ENCODE assay signal across 1 cellular context in genomic region chr1:67430358-67431155, GRCh38.
TF ChIP-seq lines count a peak whose summit lies in the region.

Gene SERBP1 (minus strand): TSS chr1:67430402. CDS start chr1:67430300, 102 bp downstream.

TF ChIP-seq in K562, 482 proteins besides CTCF, POLR2A, EP300 and RAD21 (continued from another document and continues in another):
- peak; percentile 67 for TF ChIP-seq NR2C1 (IDR thresholded peaks at IDR 0.05)
- peak; percentile 78 for TF ChIP-seq NR2C1 (tag; IDR thresholded peaks at IDR 0.05)
- peak; percentile 22 for TF ChIP-seq CCNT2 (IDR thresholded peaks at IDR 0.05; ENCODE audit: borderline replicate concordance, extremely low read depth, insufficient read length, low read depth, low read length)
- no peak for TF ChIP-seq ZNF140 (CRISPR knock-in tag; IDR thresholded peaks at IDR 0.05)
- no peak for TF ChIP-seq ZNF583 (CRISPR knock-in tag; IDR thresholded peaks at IDR 0.05)
- 0 out of 2 replicates have a peak, but pooled peaks have one; percentile 24 for TF ChIP-seq ZNF830 (CRISPR knock-in tag; IDR thresholded peaks at IDR 0.05)
- TF ChIP-seq ZNF408 (CRISPR knock-in tag; IDR thresholded peaks at IDR 0.05; ENCODE audit: low read depth), result no peak
- no peak for TF ChIP-seq CREBBP (IDR thresholded peaks at IDR 0.05; ENCODE audit: low read depth, low read length)
- 0 out of 2 replicates have a peak, but pooled peaks have one; percentile 8 for TF ChIP-seq PKNOX1 (IDR thresholded peaks at IDR 0.05)
- peak; percentile 64 for TF ChIP-seq PHF20 (IDR thresholded peaks at IDR 0.05; ENCODE audit: partially characterized antibody)
- peak in 1 of 2 experiments; percentile 74; a peak in 2 of 4 replicates for TF ChIP-seq SIN3A (IDR thresholded peaks at IDR 0.05; ENCODE audit: borderline replicate concordance in 2 of 2, control insufficient read depth in 1 of 2, low read depth in 2 of 2, low read length in 2 of 2)
- peak; percentile 64 for TF ChIP-seq SMAD1 (IDR thresholded peaks at IDR 0.05; ENCODE audit: low read depth, low read length, partially characterized antibody)
- no peak for TF ChIP-seq ZNF133 (CRISPR knock-in tag; IDR thresholded peaks at IDR 0.05)
- TF ChIP-seq TBL1XR1 (IDR thresholded peaks at IDR 0.05; ENCODE audit: low read length in 2 of 2), result peak in 1 of 2 experiments; percentile 7; a peak in 1 of 4 replicates
- TF ChIP-seq BHLHE40 (IDR thresholded peaks at IDR 0.05; ENCODE audit: low read length), result peak; percentile 77
- TF ChIP-seq PTBP1 (IDR thresholded peaks at IDR 0.05; ENCODE audit: low read depth, low read length), result no peak
- no peak for TF ChIP-seq XRCC4 (IDR thresholded peaks at IDR 0.05; ENCODE audit: extremely low read depth, insufficient read depth, insufficient read length)
- TF ChIP-seq ZNF639 (CRISPR knock-in tag; conservative IDR thresholded peaks at IDR 0.05 in 1 of 2, IDR thresholded peaks at IDR 0.05 in 1 of 2), result peak in 1 of 2 experiments; percentile 53; a peak in 1 of 4 replicates
- TF ChIP-seq THRAP3 (IDR thresholded peaks at IDR 0.05; ENCODE audit: borderline replicate concordance), result no peak; the same call in 1 of the 2 replicates
- TF ChIP-seq GABPB1 (CRISPR knock-in tag; IDR thresholded peaks at IDR 0.05), result peak; percentile 92
- TF ChIP-seq PHF8 (IDR thresholded peaks at IDR 0.05; ENCODE audit: borderline replicate concordance, low read length), result peak; percentile 91
- no peak for TF ChIP-seq CREB5 (CRISPR knock-in tag; IDR thresholded peaks at IDR 0.05)
- TF ChIP-seq HDAC8 (tag; IDR thresholded peaks at IDR 0.05), result peak; percentile 73; the same call in 1 of the 2 replicates
- no peak for TF ChIP-seq ZNF436 (CRISPR knock-in tag; IDR thresholded peaks at IDR 0.05)
- peak; percentile 91 for TF ChIP-seq L3MBTL2 (IDR thresholded peaks at IDR 0.05)
- TF ChIP-seq ZNF224 (CRISPR knock-in tag; IDR thresholded peaks at IDR 0.05), result 0 out of 2 replicates have a peak, but pooled peaks have one; percentile 66
- no peak for TF ChIP-seq CEBPB (tag; IDR thresholded peaks at IDR 0.05)
- TF ChIP-seq FOXK2 (conservative IDR thresholded peaks at IDR 0.05 in 1 of 2, IDR thresholded peaks at IDR 0.05 in 1 of 2; ENCODE audit: low read depth in 2 of 2), result peak in 1 of 2 experiments; percentile 55; a peak in 2 of 4 replicates
- peak; percentile 91 for TF ChIP-seq CHD2 (IDR thresholded peaks at IDR 0.05; ENCODE audit: low read depth, low read length)
- peak; percentile 43; the same call in 1 of the 2 replicates for TF ChIP-seq ZBED1 (IDR thresholded peaks at IDR 0.05)
- no peak for TF ChIP-seq SMAD3 (CRISPR knock-in tag; conservative IDR thresholded peaks at IDR 0.05)
- peak; percentile 28; the same call in 1 of the 2 replicates for TF ChIP-seq MBD2 (IDR thresholded peaks at IDR 0.05; ENCODE audit: borderline replicate concordance, low read depth)
- TF ChIP-seq FOXA1 (IDR thresholded peaks at IDR 0.05; ENCODE audit: borderline replicate concordance), result no peak
- TF ChIP-seq GABPB2 (CRISPR knock-in tag; conservative IDR thresholded peaks at IDR 0.05), result no peak
- TF ChIP-seq PHB2 (IDR thresholded peaks at IDR 0.05; ENCODE audit: low read depth), result no peak
- peak; percentile 84 for TF ChIP-seq SUPT5H (IDR thresholded peaks at IDR 0.05)
- peak; percentile 76; the same call in 1 of the 2 replicates for TF ChIP-seq ZNF175 (CRISPR knock-in tag; IDR thresholded peaks at IDR 0.05; ENCODE audit: low read depth)
- TF ChIP-seq HMGN3 (IDR thresholded peaks at IDR 0.05; ENCODE audit: borderline replicate concordance, extremely low read depth, insufficient read length, low read depth, low read length), result peak; percentile 11
- peak; percentile 83 for TF ChIP-seq TAF1 (IDR thresholded peaks at IDR 0.05; ENCODE audit: control insufficient read depth, extremely low read depth, insufficient read depth, low read length, severe bottlenecking)
- peak; percentile 61 for TF ChIP-seq NFIC (IDR thresholded peaks at IDR 0.05)
- peak; percentile 9; the same call in 1 of the 2 replicates for TF ChIP-seq RAD51 (IDR thresholded peaks at IDR 0.05; ENCODE audit: borderline replicate concordance, low read depth)
- TF ChIP-seq ILK (tag; IDR thresholded peaks at IDR 0.05; ENCODE audit: borderline replicate concordance, low read depth), result no peak
- TF ChIP-seq ZC3H4 (CRISPR knock-in tag; IDR thresholded peaks at IDR 0.05; ENCODE audit: borderline replicate concordance), result no peak; the same call in 1 of the 2 replicates
- no peak for TF ChIP-seq MCM3 (IDR thresholded peaks at IDR 0.05)
- no peak for TF ChIP-seq PTTG1 (tag; IDR thresholded peaks at IDR 0.05; ENCODE audit: low read depth)
- TF ChIP-seq MEF2D (tag; conservative IDR thresholded peaks at IDR 0.05; ENCODE audit: low read depth), result no peak
- TF ChIP-seq ZNF143 (CRISPR knock-in tag; IDR thresholded peaks at IDR 0.05), result peak; percentile 94
- TF ChIP-seq BRD4 (IDR thresholded peaks at IDR 0.05), result no peak; the same call in 1 of the 2 replicates
- no peak for TF ChIP-seq GTF3C2 (IDR thresholded peaks at IDR 0.05; ENCODE audit: borderline replicate concordance, extremely low read depth, insufficient read length)
- no peak for TF ChIP-seq ATF4 (CRISPR knock-in tag; IDR thresholded peaks at IDR 0.05)
- peak; percentile 84 for TF ChIP-seq BRD9 (IDR thresholded peaks at IDR 0.05; ENCODE audit: low read depth, partially characterized antibody)
- no peak for TF ChIP-seq ZNF280B (CRISPR knock-in tag; IDR thresholded peaks at IDR 0.05)
- peak; percentile 80 for TF ChIP-seq POLR2B (IDR thresholded peaks at IDR 0.05; ENCODE audit: low read depth, partially characterized antibody)
- TF ChIP-seq NCOA6 (IDR thresholded peaks at IDR 0.05), result no peak
- peak; percentile 80 for TF ChIP-seq ZNF592 (IDR thresholded peaks at IDR 0.05)
- TF ChIP-seq TAF9B (IDR thresholded peaks at IDR 0.05; ENCODE audit: partially characterized antibody), result peak; percentile 60
- no peak for TF ChIP-seq HSF4 (CRISPR knock-in tag; IDR thresholded peaks at IDR 0.05; ENCODE audit: borderline replicate concordance)
- no peak for TF ChIP-seq TARDBP (IDR thresholded peaks at IDR 0.05)
